23 cellular contexts compared by ENCODE assay signal in the genomic region with DNA sequence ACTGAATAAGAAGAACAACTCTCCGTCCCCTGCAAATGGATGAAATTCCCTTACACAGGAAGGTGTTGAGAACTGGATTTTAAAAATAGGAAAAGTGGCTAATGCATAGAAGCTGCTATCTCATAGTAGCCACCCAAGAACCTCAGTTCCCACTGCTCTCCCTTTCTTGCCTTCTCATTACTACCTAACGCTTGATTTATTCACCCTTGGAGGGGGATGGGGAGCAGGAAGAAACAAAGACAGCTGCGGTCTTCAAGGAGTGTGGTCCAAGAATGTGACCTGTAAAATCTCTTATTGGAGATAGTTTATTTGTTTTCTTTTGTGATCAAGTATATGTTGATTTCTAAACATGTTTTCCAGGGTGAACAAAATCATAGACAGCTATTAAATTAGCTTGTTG.
"Had no signal": no experiment of that assay in that cellular context is flagged by ENCODE, and none has a peak within 500 bp of the region (broad histone marks: within the 10 kb centered on the region; RNA-seq: fewer than 3 reads in every experiment).

No MANE protein-coding gene starts in this region.

- H3K4me1 Mint-ChIP-seq: central memory CD8-positive, alpha-beta T cell; naive thymus-derived CD4-positive, alpha-beta T cell; T-cell had no signal

- H3K4me1 ChIP-seq: esophagus muscularis mucosa, uterus had no signal

- H3K27ac Mint-ChIP-seq: activated naive CD4-positive, alpha-beta T cell treated with anti-CD3 and anti-CD28 coated beads, Interleukin-2, amount 50 U/mL, for 72 hours; activated T-cell treated with anti-CD3 and anti-CD28 coated beads, Interleukin-2, amount 50 U/mL, for 72 hours; dendritic cell treated with granulocyte-macrophage colony-stimulating factor and Interleukin-4, amounts not matched to agents 40 ng/mL and 50 ng/mL, for 4 days; naive thymus-derived CD4-positive, alpha-beta T cell; T-cell had no signal

- H3K36me3 ChIP-seq: esophagus muscularis mucosa, thoracic aorta, uterus had no signal

- H3K36me3 Mint-ChIP-seq: T-cell, type B pancreatic cell had no signal

- H3K27me3 ChIP-seq: esophagus muscularis mucosa, uterus had no signal

- H3K4me3 ChIP-seq: esophagus muscularis mucosa, skin epidermis, thoracic aorta, uterus had no signal

- H3K9me3 ChIP-seq: esophagus muscularis mucosa, thoracic aorta, uterus had no signal

- DNase-seq: activated CD4-positive, alpha-beta T cell treated with anti-CD3 and anti-CD28 coated beads for 4 hours; activated CD4-positive, alpha-beta T cell treated with anti-CD3 and anti-CD28 coated beads, Interleukin-2, amount 50 U/mL, for 4 hours; activated naive CD4-positive, alpha-beta T cell; activated T-cell treated with anti-CD3 and anti-CD28 coated beads for 4 hours; activated T-cell treated with anti-CD3 and anti-CD28 coated beads, Interleukin-2, amount 50 U/mL, for 72 hours; left colon; naive thymus-derived CD4-positive, alpha-beta T cell; posterior cingulate gyrus; stimulated activated CD4-positive, alpha-beta T cell treated with anti-CD3 and anti-CD28 coated beads, Interleukin-12 subunit alpha, Interleukin-12 subunit beta, amount 100 ng/mL, for 4 hours; stimulated activated CD4-positive, alpha-beta T cell treated with anti-CD3 and anti-CD28 coated beads, Interleukin-4, amount 100 ng/mL, for 1 hour; stimulated activated naive CD8-positive, alpha-beta T cell treated with anti-CD3 and anti-CD28 coated beads, Interleukin-15, Interleukin-2, amounts not matched to agents 100 U/mL and 50 U/mL, for 24 hours; T-cell; uterus had no signal

- H3K9me3 Mint-ChIP-seq: activated T-cell treated with anti-CD3 and anti-CD28 coated beads, Interleukin-2, amount 50 U/mL, for 72 hours; dendritic cell treated with granulocyte-macrophage colony-stimulating factor and Interleukin-4, amounts not matched to agents 40 ng/mL and 50 ng/mL, for 4 days; type B pancreatic cell had no signal

- H3K27ac ChIP-seq: esophagus muscularis mucosa, skin epidermis, thoracic aorta, uterus had no signal

- H3K4me3 Mint-ChIP-seq: activated T-cell treated with anti-CD3 and anti-CD28 coated beads, Interleukin-2, amount 50 U/mL, for 72 hours; central memory CD8-positive, alpha-beta T cell; dendritic cell treated with granulocyte-macrophage colony-stimulating factor and Interleukin-4, amounts not matched to agents 40 ng/mL and 50 ng/mL, for 4 days; naive thymus-derived CD4-positive, alpha-beta T cell; T-cell; type B pancreatic cell had no signal

- FAIRE-seq: bronchial epithelial cell, frontal cortex, keratinocyte had no signal

- ATAC-seq: activated naive CD4-positive, alpha-beta T cell treated with anti-CD3 and anti-CD28 coated beads, Interleukin-2, amount 50 U/mL, for 72 hours; activated T-cell treated with anti-CD3 and anti-CD28 coated beads, Interleukin-2, amount 50 U/mL, for 72 hours; naive thymus-derived CD4-positive, alpha-beta T cell; stimulated activated naive CD8-positive, alpha-beta T cell treated with anti-CD3 and anti-CD28 coated beads, Interleukin-15, Interleukin-2, amounts not matched to agents 100 U/mL and 50 U/mL, for 24 hours; T-cell had no signal

- H3K27me3 Mint-ChIP-seq: dendritic cell treated with granulocyte-macrophage colony-stimulating factor and Interleukin-4, amounts not matched to agents 40 ng/mL and 50 ng/mL, for 4 days; type B pancreatic cell had no signal
